1 cellular context compared by ENCODE assay signal in the genomic region with DNA sequence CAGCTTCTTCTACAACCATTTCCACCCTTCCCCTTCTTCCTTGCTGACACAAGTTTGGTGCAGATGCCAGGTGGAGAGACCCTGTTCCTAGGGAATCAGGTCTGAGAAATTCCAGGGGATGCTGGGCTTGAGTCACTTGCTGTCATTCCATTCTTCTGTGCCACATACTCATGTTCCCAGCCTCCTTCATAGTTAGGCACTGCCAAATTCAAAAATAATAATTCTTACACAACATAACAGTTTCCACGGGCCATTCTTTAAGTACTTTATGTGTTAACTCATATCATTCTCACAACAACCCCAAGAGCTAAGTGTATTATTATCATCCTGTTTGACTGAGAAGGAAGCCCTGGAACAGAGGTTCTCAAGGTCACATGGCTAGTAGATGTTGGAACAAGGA.
TF ChIP-seq lines count a peak whose summit lies in the region.

No MANE protein-coding gene starts in this region.

TF ChIP-seq in IMR-90, 13 proteins besides CTCF, POLR2A, EP300 and RAD21 (continued from another document):
- TF ChIP-seq CHD1 (IDR thresholded peaks at IDR 0.05; ENCODE audit: low read depth, low read length) = no peak
- TF ChIP-seq NFE2L2 (IDR thresholded peaks at IDR 0.05; ENCODE audit: low read depth, low read length) = no peak
